In the genomic region with DNA sequence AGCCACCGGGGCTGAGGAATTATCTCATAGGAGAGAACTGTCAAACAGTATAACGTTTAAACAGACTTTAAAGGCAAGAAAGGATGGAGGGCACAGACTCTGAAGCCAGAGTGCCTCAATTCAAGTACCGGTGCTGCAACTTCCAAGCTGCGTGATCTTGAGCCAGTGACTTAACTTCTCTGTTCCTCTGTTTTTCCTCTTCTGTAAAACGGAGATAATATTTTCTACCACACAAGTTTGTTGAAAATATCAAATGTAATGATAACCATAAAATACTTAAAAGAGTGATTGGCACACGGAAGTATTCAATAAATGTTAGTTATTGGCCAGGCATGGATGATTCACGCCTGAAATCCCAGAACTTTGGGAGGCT, we compare ENCODE assay signal across 16 cellular contexts. TPM values are rescaled to one million over a fixed set of nuclear protein-coding genes. Genes with fewer than 3 reads are reported as not detected.
DNase-seq lines count a peak whose midpoint lies in the region; ATAC-seq, FAIRE-seq and TF ChIP-seq lines count a peak whose summit lies in the region.
"Had no signal": no experiment of that assay in that cellular context is flagged by ENCODE, and none has a peak within 500 bp of the region (broad histone marks: within the 10 kb centered on the region; RNA-seq: fewer than 3 reads in every experiment).

No MANE protein-coding gene starts in this region.

- in situ Hi-C loops in mammary epithelial cell (cut with MboI; ENCODE audit: low sequenced_read_pairs in 2 of 2) = no loop called here
- in situ Hi-C loops in GM12878 (cut with MboI) = loop anchor here (25.0 kb wide), 1 partner anchor 1778 kb away; a partner anchor contains a TSS

- no peak overlapping the region for H2AFZ ChIP-seq in mammary epithelial cell (ENCODE audit: low read depth, low read length)
- H2AFZ ChIP-seq in SU-DHL-6 (ENCODE audit: low read depth, low read length, severe bottlenecking) = no peak overlapping the region
- H2AFZ ChIP-seq in GM12878 (ENCODE audit: control insufficient read depth, low read depth, low read length) = peak overlapping the region; percentile 5; the same call in 1 of the 2 replicates

- no peak overlapping the region for H3K9ac ChIP-seq in mammary epithelial cell (ENCODE audit: insufficient read depth, low read length)
- H3K9ac ChIP-seq in SU-DHL-6 (ENCODE audit: low read length) = no peak overlapping the region
- H3K9ac ChIP-seq in GM12878 (ENCODE audit: control insufficient read depth, insufficient read depth, low read length) = peak overlapping the region; percentile 68

- no peaks in the 10 kb centered on the region for H3K9me2 ChIP-seq in SU-DHL-6 (replicated peaks; ENCODE audit: insufficient read depth, low read length)

- peak overlapping the region; percentile 89 for H3K27ac Mint-ChIP-seq in stimulated activated naive B cell treated with anti-CD40 and anti-IgM and Interleukin-4, amounts not matched to agents 10 μg/mL and 1 μg/mL and 100 μg/mL, for 72 hours

- peaks cover 45 to 62% of the 10 kb centered on the region in 2 donors for H3K36me3 Mint-ChIP-seq in stimulated activated naive B cell treated with anti-CD40 and anti-IgM and Interleukin-4, amounts not matched to agents 10 μg/mL and 1 μg/mL and 100 μg/mL, for 72 hours

- peak overlapping the region; percentile 65 to 83 for H3K27ac ChIP-seq in breast epithelium
- no peak overlapping the region for H3K27ac ChIP-seq in mammary epithelial cell (ENCODE audit: insufficient read depth, low read depth, low read length)
- H3K27ac ChIP-seq in SU-DHL-6 (ENCODE audit: low read depth, low read length) = peak overlapping the region; percentile 55
- H3K27ac ChIP-seq in GM12878 (ENCODE audit: control insufficient read depth, insufficient read depth) = peak overlapping the region; percentile 96
- H3K27ac ChIP-seq in tibial nerve = no peak overlapping the region
- H3K27ac ChIP-seq: vagina had no signal

- H3F3A ChIP-seq in SU-DHL-6 (ENCODE audit: insufficient read depth) = peaks cover 15% of the 10 kb centered on the region; the same call in 1 of the 2 replicates

- no peaks in the 10 kb centered on the region for H3K4me1 ChIP-seq in breast epithelium
- H3K4me1 ChIP-seq in mammary epithelial cell (ENCODE audit: insufficient read depth, low read length) = no peaks in the 10 kb centered on the region
- peaks cover 58% of the 10 kb centered on the region for H3K4me1 ChIP-seq in GM12878 (ENCODE audit: control insufficient read depth, insufficient read depth, low read length)
- peaks cover 0 to 35% (median 6%) of the 10 kb centered on the region in 4 donors for H3K4me1 ChIP-seq in tibial nerve

- no peaks in the 10 kb centered on the region for H3K36me3 ChIP-seq in breast epithelium
- no peaks in the 10 kb centered on the region for H3K36me3 ChIP-seq in mammary epithelial cell (ENCODE audit: insufficient read depth, low read length)
- no peaks in the 10 kb centered on the region for H3K36me3 ChIP-seq in SU-DHL-6 (ENCODE audit: low read length)
- peaks cover 0 to 23% of the 10 kb centered on the region in 2 experiments; a peak in 3 of 4 replicates for H3K36me3 ChIP-seq in GM12878 (ENCODE audit: control insufficient read depth in 2 of 2, insufficient read depth in 2 of 2, low read length in 1 of 2)
- H3K36me3 ChIP-seq in tibial nerve = no peaks in the 10 kb centered on the region
- H3K36me3 ChIP-seq in H7 (replicated peaks; ENCODE audit: control insufficient read depth, insufficient read depth, low read length) = no peaks in the 10 kb centered on the region
- H3K36me3 ChIP-seq: heart left ventricle, vagina had no signal

- no peaks in the 10 kb centered on the region for H3K9me3 ChIP-seq in breast epithelium
- no peaks in the 10 kb centered on the region for H3K9me3 ChIP-seq in mammary epithelial cell (replicated peaks; ENCODE audit: insufficient read depth, low read length)
- no peaks in the 10 kb centered on the region for H3K9me3 ChIP-seq in SU-DHL-6 (ENCODE audit: insufficient read depth, low read length)
- H3K9me3 ChIP-seq in GM12878 (replicated peaks; ENCODE audit: control insufficient read depth, insufficient read depth, low read length) = no peaks in the 10 kb centered on the region
- H3K9me3 ChIP-seq in tibial nerve = no peaks in the 10 kb centered on the region
- H3K9me3 ChIP-seq: Caco-2, heart left ventricle, vagina had no signal

- CTCF ChIA-PET in mammary epithelial cell (lab: Charles Lee; ENCODE audit: low non-redundant PET) (no interaction called here), GM12878 (lab: Yijun Ruan, JAX) (interaction anchor here (1.1 to 25.9 kb wide), 12 partner anchors 8 to 100 kb away, joined by 3 to 481 read pairs (median 6); a partner anchor contains a TSS)

- H3K79me2 ChIP-seq in mammary epithelial cell (ENCODE audit: insufficient read depth, low read length) = no peaks in the 10 kb centered on the region
- no peaks in the 10 kb centered on the region for H3K79me2 ChIP-seq in SU-DHL-6 (ENCODE audit: insufficient read depth, low read length)
- H3K79me2 ChIP-seq in GM12878 (ENCODE audit: control insufficient read depth, insufficient read depth, low read length) = peaks cover 84% of the 10 kb centered on the region

- intact Hi-C loops in breast epithelium (cut with DNase I; ENCODE audit: low total_unique reads) (no loop called here), mammary epithelial cell (cut with micrococcal nuclease) (no loop called here), GM12878 (cut with micrococcal nuclease; ENCODE audit: unreplicated experiment) (loop anchor here (1.0 to 10.0 kb wide), 2 partner anchors 9 to 46 kb away; no protein-coding TSS in a partner anchor)

- H3K4me1 Mint-ChIP-seq in stimulated activated naive B cell treated with anti-CD40 and anti-IgM and Interleukin-4, amounts not matched to agents 10 μg/mL and 1 μg/mL and 100 μg/mL, for 72 hours = peaks cover 51 to 67% of the 10 kb centered on the region in 2 donors

- TF ChIP-seq CTCF in breast epithelium (IDR thresholded peaks at IDR 0.05) = no peak
- no peak for TF ChIP-seq CTCF in mammary epithelial cell (conservative IDR thresholded peaks at IDR 0.05 in 1 of 2, IDR thresholded peaks at IDR 0.05 in 1 of 2; ENCODE audit: extremely low read depth in 1 of 2, insufficient read depth in 1 of 2, low read depth in 1 of 2, low read length in 2 of 2)
- no peak for TF ChIP-seq CTCF in SU-DHL-6 (IDR thresholded peaks at IDR 0.05; ENCODE audit: insufficient read depth, low read length, poor library complexity, severe bottlenecking)
- TF ChIP-seq CTCF in GM12878 (IDR thresholded peaks at IDR 0.05 in 2 of 3, conservative IDR thresholded peaks at IDR 0.05 in 1 of 3; ENCODE audit: control insufficient read depth in 2 of 3, extremely low read depth in 1 of 3, insufficient read depth in 1 of 3, low read depth in 3 of 3, low read length in 3 of 3) = no peak
- TF ChIP-seq CTCF in tibial nerve (IDR thresholded peaks at IDR 0.05) = no peak

- no peaks in the 10 kb centered on the region for H3K27me3 Mint-ChIP-seq in stimulated activated naive B cell treated with anti-CD40 and anti-IgM and Interleukin-4, amounts not matched to agents 10 μg/mL and 1 μg/mL and 100 μg/mL, for 72 hours

- dilution Hi-C loops in mammary epithelial cell (cut with HindIII; ENCODE audit: low sequenced_read_pairs) = no loop called here

- H4K20me1 ChIP-seq in mammary epithelial cell (ENCODE audit: insufficient read depth, low read length) (no peaks in the 10 kb centered on the region), SU-DHL-6 (ENCODE audit: low read depth, low read length) (no peaks in the 10 kb centered on the region), GM12878 (ENCODE audit: control insufficient read depth, insufficient read depth) (no peaks in the 10 kb centered on the region)

- DNase-seq in breast epithelium (ENCODE audit: low spot score in 2 of 2) (no peak), mammary epithelial cell (no peak), GM12878 (ENCODE audit: low read depth, low spot score) (no peak), tibial nerve (ENCODE audit: low spot score in 2 of 2) (no peak), H7 (no peak)
- DNase-seq in stimulated activated naive B cell treated with anti-CD40 and anti-IgM and Interleukin-4, amounts not matched to agents 10 μg/mL and 1 μg/mL and 100 μg/mL, for 72 hours = no peak
- DNase-seq: Caco-2, heart left ventricle, NCI-H1436 treated with DMSO at 0.1 percent for 48 hours, PC-3 had no signal

- peaks cover 2 to 3% of the 10 kb centered on the region in 2 donors for H3K9me3 Mint-ChIP-seq in stimulated activated naive B cell treated with anti-CD40 and anti-IgM and Interleukin-4, amounts not matched to agents 10 μg/mL and 1 μg/mL and 100 μg/mL, for 72 hours

- H3K4me3 Mint-ChIP-seq in stimulated activated naive B cell treated with anti-CD40 and anti-IgM and Interleukin-4, amounts not matched to agents 10 μg/mL and 1 μg/mL and 100 μg/mL, for 72 hours = no peak overlapping the region

- H3K4me2 ChIP-seq in mammary epithelial cell (ENCODE audit: insufficient read depth, low read depth, low read length) (no peak overlapping the region), SU-DHL-6 (ENCODE audit: low read depth, low read length, poor library complexity, severe bottlenecking) (peak overlapping the region; percentile 7), GM12878 (ENCODE audit: control insufficient read depth, insufficient read depth) (peak overlapping the region; percentile 98)

- WGBS in mammary epithelial cell (ENCODE audit: low coverage, missing lambda C conversion rate) = 76% methylated on average over 7 of the region's 7 CpGs
- WGBS in GM12878 (ENCODE audit: insufficient coverage, insufficient replicate concordance, low lambda C conversion rate, missing lambda C conversion rate) = 10% methylated on average over 7 of the region's 7 CpGs
- 80% methylated on average over 7 of the region's 7 CpGs for WGBS in tibial nerve, 2 donors

- POLR2A ChIA-PET in GM12878 (lab: Charles Lee) = interaction anchor here (1.4 to 6.1 kb wide), 6 partner anchors 9 to 45 kb away, joined by 4 to 262 read pairs (median 12); a partner anchor contains a TSS

- SMC1A ChIA-PET in GM12878 (lab: Charles Lee; ENCODE audit: uncharacterized antibody, unreplicated experiment) = interaction anchor here (0.7 to 12.1 kb wide), 13 partner anchors 13 to 479 kb away, joined by 3 to 487 read pairs (median 10); a partner anchor contains a TSS

- H3K4me3 ChIP-seq in breast epithelium = no peak overlapping the region
- no peak overlapping the region for H3K4me3 ChIP-seq in mammary epithelial cell (replicated peaks in 1 of 3; ENCODE audit: insufficient read depth in 1 of 3, low read depth in 2 of 3, low read length in 3 of 3)
- no peak overlapping the region for H3K4me3 ChIP-seq in SU-DHL-6 (ENCODE audit: insufficient read depth, low read length, poor library complexity, severe bottlenecking)
- H3K4me3 ChIP-seq in GM12878 = peak overlapping the region; percentile 19; the same call in 1 of the 2 replicates
- H3K4me3 ChIP-seq in tibial nerve = no peak overlapping the region
- no peak overlapping the region for H3K4me3 ChIP-seq in H7 (ENCODE audit: insufficient read depth, low read depth, low read length)
- H3K4me3 ChIP-seq: heart left ventricle, vagina had no signal

- TF ChIP-seq POLR2A in breast epithelium (IDR thresholded peaks at IDR 0.05) = no peak
- no peak for TF ChIP-seq POLR2A in GM12878 (IDR thresholded peaks at IDR 0.05; ENCODE audit: low read depth, low read length)
- no peak for TF ChIP-seq POLR2A in tibial nerve (IDR thresholded peaks at IDR 0.05)

- no peak for TF ChIP-seq RAD21 in GM12878 (IDR thresholded peaks at IDR 0.05; ENCODE audit: insufficient read depth, low read depth, low read length)

- H3K27me3 ChIP-seq in breast epithelium (no peaks in the 10 kb centered on the region), mammary epithelial cell (ENCODE audit: insufficient read depth, low read length) (no peaks in the 10 kb centered on the region), SU-DHL-6 (ENCODE audit: low read length) (no peaks in the 10 kb centered on the region), GM12878 (replicated peaks in 1 of 2; ENCODE audit: control insufficient read depth in 2 of 2, insufficient read depth in 2 of 2, low read length in 1 of 2) (no peaks in the 10 kb centered on the region), tibial nerve (no peaks in the 10 kb centered on the region), H7 (ENCODE audit: control insufficient read depth, insufficient read depth, low read length) (no peaks in the 10 kb centered on the region)
- H3K27me3 ChIP-seq: heart left ventricle, vagina had no signal

- TF ChIP-seq EP300 in GM12878 (IDR thresholded peaks at IDR 0.05; ENCODE audit: borderline replicate concordance in 1 of 2, control insufficient read depth in 1 of 2, low read depth in 2 of 2, low read length in 2 of 2) (no peak), tibial nerve (IDR thresholded peaks at IDR 0.05) (no peak)

- BruUV-seq in mammary epithelial cell (replicated peaks; lab: Mats Ljungman, UMichigan) (no TSS peak), GM12878 (replicated peaks; lab: Mats Ljungman, UMichigan) (no TSS peak)

- ATAC-seq in GM12878 = no peak; the same call in 2 of the 3 replicates
- no peak for ATAC-seq in stimulated activated naive B cell treated with anti-CD40 and anti-IgM and Interleukin-4, amounts not matched to agents 10 μg/mL and 1 μg/mL and 100 μg/mL, for 72 hours (replicated peaks)
- no peak for ATAC-seq in GM18873 (IDR thresholded peaks at IDR 0.05; ENCODE audit: low FRiP score, unreplicated experiment)
- ATAC-seq: heart left ventricle, PC-3, sciatic nerve had no signal

- RAD21 ChIA-PET in GM12878 (lab: Charles Lee; ENCODE audit: unreplicated experiment) = interaction anchor here (0.7 to 15.4 kb wide), 10 partner anchors 9 to 113 kb away, joined by 3 to 419 read pairs (median 19); a partner anchor contains a TSS

- no peak for FAIRE-seq in GM12878 (lab: Jason Lieb, UNC)
- FAIRE-seq: endometrium, HTR-8/SVneo had no signal

RNA-seq across cellular contexts. Expression of a gene that starts 18.2 kb away (rescaled TPM):
- total RNA-seq in breast epithelium (10 to 100 TPM; 15.7 to 43.6 (median 34.7) TPM), mammary epithelial cell (not detected), GM12878 (2014; rRNA removed) (153 and 158 TPM in 2 replicates), GM12878 (2014; rRNA removed; fragmentation: Illumina TruSeq; extraction: Trizol) (94.0 and 99.6 TPM in 2 replicates), GM12878 (2021) (99.8 and 107 TPM in 2 replicates), tibial nerve (10 to 100 TPM in 1 of 4 donors, 1 to 10 TPM in 2, not detected in 1; 3.8 to 11.1 (median 6.3) TPM)
- polyA plus RNA-seq in mammary epithelial cell (not detected), GM12878 (2011; rRNA removed) (53.9 and 98.3 TPM in 2 replicates), GM12878 (2014; fragmentation: Illumina TruSeq; extraction: Trizol) (30.7 and 93.4 TPM in 2 replicates), GM12878 (2014; fragmentation: Nextera tagmentation; extraction: Ambion mirVana) (10 to 100 TPM in 1 of 2 experiments, 1 to 10 TPM in 1; 10.0 to 30.9 TPM), GM12878 (2014; rRNA removed) (147 and 176 TPM in 2 replicates), GM12878 (2016; fragmentation: Nextera tagmentation; extraction: Ambion mirVana) (100 to 1,000 TPM; 133 to 154 TPM)
- polyA minus RNA-seq in mammary epithelial cell = not detected
- total RNA-seq in GM12878 (2013; cell fraction: nucleolus; rRNA removed) = 55.3 and 58.4 TPM in 2 replicates
- polyA plus RNA-seq in GM12878 (2011; ENCODE audit: low read depth) = 105 TPM
- polyA plus RNA-seq in GM12878 (2011; cell fraction: cytosol; rRNA removed) = 136 and 190 TPM in 2 replicates
- polyA plus RNA-seq in GM12878 (2011; cell fraction: nucleus; rRNA removed) = 87.8 and 92.3 TPM in 2 replicates
- polyA plus RNA-seq in GM12878 (2012) = 86.3 and 91.1 TPM in 2 replicates
- 18.5 and 50.6 TPM in 2 replicates for polyA minus RNA-seq in GM12878 (2011; rRNA and poly(A)+ RNA removed)
- polyA minus RNA-seq in GM12878 (2011; cell fraction: cytosol; rRNA and poly(A)+ RNA removed) = 21.5 and 22.8 TPM in 2 replicates
- 22.0 and 37.2 TPM in 2 replicates for polyA minus RNA-seq in GM12878 (2011; cell fraction: nucleus; rRNA and poly(A)+ RNA removed)
- total RNA-seq in H7 (2014; rRNA removed; shearing (Covaris generic)) = not detected in 2 replicates
- total RNA-seq: PC-3 had no signal

RNA-seq across cellular contexts. Expression of a gene that starts 38.0 kb away (rescaled TPM):
- total RNA-seq in breast epithelium (10 to 100 TPM in 1 of 3 donors, 1 to 10 TPM in 2; 4.6 to 15.4 (median 9.1) TPM), mammary epithelial cell (1 to 10 TPM; 2.8 TPM), GM12878 (2014; rRNA removed) (0.98 and 1.8 TPM in 2 replicates), GM12878 (2014; rRNA removed; fragmentation: Illumina TruSeq; extraction: Trizol) (1.2 and 1.8 TPM in 2 replicates), GM12878 (2021) (1.7 and 3.7 TPM in 2 replicates), tibial nerve (10 to 100 TPM; 65.9 to 86.1 (median 74.4) TPM)
- polyA plus RNA-seq in mammary epithelial cell (0.37 TPM), GM12878 (2011; rRNA removed) (2.9 and 3.1 TPM in 2 replicates), GM12878 (2014; fragmentation: Illumina TruSeq; extraction: Trizol) (1.8 and 2.2 TPM in 2 replicates), GM12878 (2014; fragmentation: Nextera tagmentation; extraction: Ambion mirVana) (under 1 TPM; 0.24 to 0.47 TPM), GM12878 (2014; rRNA removed) (1.0 and 1.4 TPM in 2 replicates), GM12878 (2016; fragmentation: Nextera tagmentation; extraction: Ambion mirVana) (1 to 10 TPM; 1.0 to 1.8 TPM)
- 5.5 TPM for polyA minus RNA-seq in mammary epithelial cell
- total RNA-seq in GM12878 (2013; cell fraction: nucleolus; rRNA removed) = 10.7 and 13.0 TPM in 2 replicates
- polyA plus RNA-seq in GM12878 (2011; ENCODE audit: low read depth) = 0.88 TPM
- polyA plus RNA-seq in GM12878 (2011; cell fraction: cytosol; rRNA removed) = 1.5 and 1.8 TPM in 2 replicates
- polyA plus RNA-seq in GM12878 (2011; cell fraction: nucleus; rRNA removed) = 2.6 and 2.8 TPM in 2 replicates
- 1.1 and 1.8 TPM in 2 replicates for polyA plus RNA-seq in GM12878 (2012)
- 2.6 and 4.5 TPM in 2 replicates for polyA minus RNA-seq in GM12878 (2011; rRNA and poly(A)+ RNA removed)
- polyA minus RNA-seq in GM12878 (2011; cell fraction: cytosol; rRNA and poly(A)+ RNA removed) = 0.62 and 1.7 TPM in 2 replicates
- 2.3 and 3.1 TPM in 2 replicates for polyA minus RNA-seq in GM12878 (2011; cell fraction: nucleus; rRNA and poly(A)+ RNA removed)
- total RNA-seq in H7 (2014; rRNA removed; shearing (Covaris generic)) = 2.7 and 4.6 TPM in 2 replicates

Comparison
In these comparisons a context has a peak if more than half of its experiments do, and no peak if none do; other contexts are left out.
1. H3K27ac ChIP-seq: peak in breast epithelium (2 of 2), SU-DHL-6 (single experiment) and GM12878 (single experiment); none in mammary epithelial cell (single experiment) and tibial nerve (0 of 4).
2. RNA of a gene that starts 38.0 kb away (total RNA-seq): 65.9 to 86.1 TPM in tibial nerve; 4.6 to 15.4 TPM in breast epithelium, 2.8 TPM in mammary epithelial cell, 2.7 to 4.6 TPM in H7 and 0.98 to 13.0 TPM in GM12878; every median in the first group is over 4 times any median in the second.